8 cellular contexts compared by ENCODE assay signal in genomic region chr22:20916916-20917810, GRCh38. TPM values are rescaled to one million over a fixed set of nuclear protein-coding genes. Genes with fewer than 3 reads are reported as not detected.
DNase-seq lines count a peak whose midpoint lies in the region; ATAC-seq and TF ChIP-seq lines count a peak whose summit lies in the region.

CRKL (plus strand) TSS chr22:20917407; CDS start chr22:20917935, 528 bp downstream.

- H3K9me3 ChIP-seq in adipocyte (ENCODE audit: control insufficient read depth, low read length) (no peaks in the 10 kb centered on the region), heart left ventricle (no peaks in the 10 kb centered on the region), upper lobe of left lung (no peaks in the 10 kb centered on the region)

- H3K36me3 ChIP-seq in adipocyte (ENCODE audit: control insufficient read depth, insufficient read depth, low read length, severe bottlenecking) (no peaks in the 10 kb centered on the region), heart left ventricle (no peaks in the 10 kb centered on the region), upper lobe of left lung (no peaks in the 10 kb centered on the region)

- TF ChIP-seq EP300 in upper lobe of left lung (IDR thresholded peaks at IDR 0.05): no peak

- peak; percentile 54 for DNase-seq in NCI-H1417 treated with DMSO at 0.1 percent for 48 hours (lab: John Stamatoyannopoulos, UW)
- DNase-seq in SW480 (ENCODE audit: low spot score): peak; percentile 95
- DNase-seq in adipocyte (ENCODE audit: low read depth): peak; percentile 99
- DNase-seq in heart left ventricle: peak; percentile 97 to 99 (median 98)
- peak; percentile 94 to 100 (median 96) for DNase-seq in posterior cingulate gyrus
- DNase-seq in upper lobe of left lung: peak; percentile 97 to 99

- H3K27me3 ChIP-seq in adipocyte (replicated peaks; ENCODE audit: control insufficient read depth, insufficient read depth, low read length): no peaks in the 10 kb centered on the region
- no peaks in the 10 kb centered on the region for H3K27me3 ChIP-seq in heart left ventricle
- no peaks in the 10 kb centered on the region for H3K27me3 ChIP-seq in upper lobe of left lung

- WGBS in heart left ventricle, 4 donors: 0 to 1% (median 0%) methylated on average over 33 to 92 of the region's 92 CpGs
- 0 to 5% methylated on average over 3 to 34 of the region's 92 CpGs for WGBS in upper lobe of left lung, 2 donors

- TF ChIP-seq POLR2A in heart left ventricle (IDR thresholded peaks at IDR 0.05): peak; percentile 66 to 92
- TF ChIP-seq POLR2A in upper lobe of left lung (IDR thresholded peaks at IDR 0.05): peak in 3 of 4 donors; percentile 69 to 97 (median 94)

- peak within 1 kb of the TSS; percentile 78 to 98 (median 94) for H3K27ac ChIP-seq in heart left ventricle
- H3K27ac ChIP-seq in upper lobe of left lung: peak within 1 kb of the TSS; percentile 93 to 97 (median 96)

- peaks cover 22% of the 10 kb centered on the region for H3K4me1 ChIP-seq in adipocyte (ENCODE audit: control insufficient read depth, insufficient read depth, low read length)
- peaks cover 0 to 41% (median 24%) of the 10 kb centered on the region in 12 donors for H3K4me1 ChIP-seq in heart left ventricle
- H3K4me1 ChIP-seq in upper lobe of left lung: peaks cover 27 to 40% (median 34%) of the 10 kb centered on the region in 4 donors

- intact Hi-C loops in heart left ventricle (cut with DNase I) (loop anchor here in 8 of 10 donors (2.0 to 10.0 kb wide), 10 partner anchors 35 to 85 kb away; partner anchors contain the start of genes PI4KA (in 6 of the 8), SNAP29 (in 6 of the 8), AIFM3 (in 1 of the 8) and LZTR1 (in 1 of the 8)), posterior cingulate gyrus (cut with DNase I) (loop anchor here (1.0 to 5.0 kb wide), 3 partner anchors 40 to 65 kb away; partner anchors contain the start of genes LZTR1 and PI4KA)

- ATAC-seq in HG02798 (IDR thresholded peaks at IDR 0.05; ENCODE audit: poor library complexity, unreplicated experiment) (peak; percentile 98), heart left ventricle (peak; percentile 99 to 100 (median 100)), upper lobe of left lung (ENCODE audit: low FRiP score in 2 of 2) (peak; percentile 99 to 100)

- TF ChIP-seq CTCF in GM12875 (IDR thresholded peaks at IDR 0.05; ENCODE audit: borderline replicate concordance, insufficient read depth, low read depth, low read length) (peak; percentile 95), heart left ventricle (IDR thresholded peaks at IDR 0.05) (peak; percentile 84 to 100 (median 95)), upper lobe of left lung (IDR thresholded peaks at IDR 0.05) (peak; percentile 91 to 98 (median 96))

- peak within 1 kb of the TSS; percentile 84 for H3K4me3 ChIP-seq in GM12875 (ENCODE audit: low read depth, low read length)
- peak within 1 kb of the TSS; percentile 95 for H3K4me3 ChIP-seq in adipocyte (ENCODE audit: low read length)
- H3K4me3 ChIP-seq in heart left ventricle: peak within 1 kb of the TSS; percentile 62 to 99 (median 89)
- H3K4me3 ChIP-seq in upper lobe of left lung: peak within 1 kb of the TSS; percentile 73 to 90 (median 83)

- H3K9ac ChIP-seq in adipocyte (ENCODE audit: low read length): peak within 1 kb of the TSS; percentile 96

RNA-seq across cellular contexts. Expression of gene CRKL, which starts in this region (rescaled TPM):
- total RNA-seq in heart left ventricle: 10 to 100 TPM; 45.6 to 64.2 (median 53.2) TPM
- 10 to 100 TPM; 22.4 to 39.7 TPM for polyA plus RNA-seq in heart left ventricle
- total RNA-seq in upper lobe of left lung: 10 to 100 TPM; 35.6 to 65.4 (median 53.4) TPM

Comparison
In these comparisons a context has a peak if more than half of its experiments do, and no peak if none do; other contexts are left out.
1. Peak in every context shown above with its lines: DNase-seq, ATAC-seq, H3K4me3 ChIP-seq and H3K27ac ChIP-seq.